ENCODE assay signal across 11 cellular contexts in genomic region chr22:36874309-36874696, GRCh38. TPM values are rescaled to one million over a fixed set of nuclear protein-coding genes. Genes with fewer than 3 reads are reported as not detected.
A peak's percentile ranks its signal among the peaks of the same experiment; 100 is the strongest.
DNase-seq lines count a peak whose midpoint lies in the region; ATAC-seq, FAIRE-seq and TF ChIP-seq lines count a peak whose summit lies in the region.
"Had no signal": no experiment of that assay in that cellular context is flagged by ENCODE, and none has a peak within 500 bp of the region (broad histone marks: within the 10 kb centered on the region; RNA-seq: fewer than 3 reads in every experiment).

No MANE protein-coding gene starts in this region.

- H3K4me3 ChIP-seq in OCI-LY3 (ENCODE audit: low read length), result peak overlapping the region; percentile 32
- H3K4me3 ChIP-seq in colonic mucosa, result no peak overlapping the region
- H3K4me3 ChIP-seq in trophoblast cell (ENCODE audit: low read depth, low read length), result no peak overlapping the region

- H3K4ac ChIP-seq in trophoblast cell (ENCODE audit: low read depth, low read length), result no peak overlapping the region

- peak overlapping the region; percentile 65 for H3K4me2 ChIP-seq in OCI-LY3 (ENCODE audit: low read length)
- H3K4me2 ChIP-seq in trophoblast cell (ENCODE audit: low read length), result peak overlapping the region; percentile 11

- TF ChIP-seq CTCF in OCI-LY3 (IDR thresholded peaks at IDR 0.05; ENCODE audit: low read depth, low read length) (no peak), colonic mucosa (IDR thresholded peaks at IDR 0.05) (no peak)

- no peak for ATAC-seq in HG02973 (IDR thresholded peaks at IDR 0.05; ENCODE audit: unreplicated experiment)
- no peak for ATAC-seq in HG02571 (IDR thresholded peaks at IDR 0.05; ENCODE audit: unreplicated experiment)

- WGBS in trophoblast cell (ENCODE audit: extremely low coverage, insufficient coverage, insufficient read length), result no CpG with 5 or more reads among the region's 2 CpGs

- H3K23ac ChIP-seq in trophoblast cell (ENCODE audit: low read length), result no peak overlapping the region

- H4K91ac ChIP-seq in trophoblast cell (ENCODE audit: low read depth, low read length), result peak overlapping the region; percentile 92

- H3K9ac ChIP-seq in OCI-LY3 (ENCODE audit: low read length), result peak overlapping the region; percentile 69
- H3K9ac ChIP-seq in colonic mucosa (ENCODE audit: low read depth in 2 of 2, low read length in 2 of 2), result peak overlapping the region in 1 of 2 donors; percentile 43
- no peak overlapping the region for H3K9ac ChIP-seq in trophoblast cell (ENCODE audit: low read length)

- peak; percentile 77 for FAIRE-seq in GM12891 (lab: Jason Lieb, UNC)
- FAIRE-seq: small intestine had no signal

- H2BK5ac ChIP-seq in trophoblast cell (ENCODE audit: low read depth, low read length, poor library complexity), result peak overlapping the region; percentile 88

- peaks cover 23% of the 10 kb centered on the region for H3K79me1 ChIP-seq in trophoblast cell (ENCODE audit: low read length)

- H4K8ac ChIP-seq in trophoblast cell (ENCODE audit: low read depth, low read length), result peak overlapping the region; percentile 43

- H4K12ac ChIP-seq in trophoblast cell (ENCODE audit: low read depth, low read length), result no peak overlapping the region

- H3K9me3 ChIP-seq in OCI-LY3 (ENCODE audit: insufficient read depth, low read length) (peaks cover 5% of the 10 kb centered on the region; the same call in 1 of the 2 replicates), colonic mucosa (no peaks in the 10 kb centered on the region), trophoblast cell (ENCODE audit: insufficient read depth, low read depth, low read length) (no peaks in the 10 kb centered on the region)

- H3K27ac ChIP-seq in OCI-LY3 (ENCODE audit: low read length), result peak overlapping the region; percentile 89
- H3K27ac ChIP-seq in colonic mucosa, result peak overlapping the region; percentile 25
- peak overlapping the region; percentile 80 for H3K27ac ChIP-seq in trophoblast cell (ENCODE audit: low read depth, low read length)

- H2AFZ ChIP-seq in OCI-LY3 (ENCODE audit: low read depth, low read length), result peak overlapping the region; percentile 53; the same call in 1 of the 2 replicates
- peak overlapping the region; percentile 15 for H2AFZ ChIP-seq in trophoblast cell (ENCODE audit: insufficient read depth, low read length, poor library complexity)

- H2BK12ac ChIP-seq in trophoblast cell (ENCODE audit: low read length), result no peak overlapping the region

- no peak overlapping the region for H3K14ac ChIP-seq in trophoblast cell (ENCODE audit: low read length)

- peaks cover 8% of the 10 kb centered on the region for H3K36me3 ChIP-seq in OCI-LY3 (replicated peaks; ENCODE audit: low read depth, low read length)
- no peaks in the 10 kb centered on the region for H3K36me3 ChIP-seq in colonic mucosa
- no peaks in the 10 kb centered on the region for H3K36me3 ChIP-seq in trophoblast cell (ENCODE audit: control insufficient read depth in 1 of 2, insufficient read depth in 2 of 2, low read length in 2 of 2)

- peaks cover 43% of the 10 kb centered on the region for H3K4me1 ChIP-seq in OCI-LY3 (ENCODE audit: low read length)
- no peaks in the 10 kb centered on the region for H3K4me1 ChIP-seq in colonic mucosa
- peaks cover 12 to 24% of the 10 kb centered on the region in 2 experiments for H3K4me1 ChIP-seq in trophoblast cell (ENCODE audit: control insufficient read depth in 1 of 2, insufficient read depth in 2 of 2, low read length in 2 of 2)

- no peak for TF ChIP-seq POLR2A in GM12891 (IDR thresholded peaks at IDR 0.05; ENCODE audit: low read depth, low read length)

- DNase-seq in GM12891 (ENCODE audit: insufficient read length, low spot score) (no peak), colonic mucosa (no peak), trophoblast cell (peak; percentile 68 to 91), NCI-H128 (lab: John Stamatoyannopoulos, UW; ENCODE audit: unreplicated experiment) (no peak), DMS153 treated with DMSO at 0.1 percent for 48 hours (lab: John Stamatoyannopoulos, UW; ENCODE audit: unreplicated experiment) (no peak)
- DNase-seq: DMS 273 treated with DMSO at 0.1 percent for 48 hours, endodermal cell had no signal

- intact Hi-C loops in colonic mucosa (cut with DNase I), result no loop called here

- no peak overlapping the region for H2AK5ac ChIP-seq in trophoblast cell (ENCODE audit: low read length)

- no peak overlapping the region for H3K18ac ChIP-seq in trophoblast cell (ENCODE audit: low read length)

- H3K79me2 ChIP-seq in OCI-LY3 (ENCODE audit: low read length), result peaks cover 7% of the 10 kb centered on the region; the same call in 1 of the 2 replicates
- no peaks in the 10 kb centered on the region for H3K79me2 ChIP-seq in trophoblast cell (ENCODE audit: control insufficient read depth, insufficient read depth, low read length, poor library complexity)

- peak overlapping the region; percentile 90 for H2BK120ac ChIP-seq in trophoblast cell (ENCODE audit: insufficient read depth, low read length, poor library complexity)

- no peaks in the 10 kb centered on the region for H4K20me1 ChIP-seq in OCI-LY3 (ENCODE audit: insufficient read depth, low read length)

- H3K27me3 ChIP-seq in OCI-LY3 (ENCODE audit: low read depth, low read length) (no peaks in the 10 kb centered on the region), colonic mucosa (no peaks in the 10 kb centered on the region), trophoblast cell (ENCODE audit: insufficient read depth, low read length) (no peaks in the 10 kb centered on the region)

TF ChIP-seq in GM12891, 5 proteins besides CTCF, POLR2A, EP300 and RAD21:
- TF ChIP-seq POLR2AphosphoS5 (IDR thresholded peaks at IDR 0.05; ENCODE audit: low read depth, low read length), result no peak

RNA-seq across cellular contexts. Expression of gene NCF4, which starts 13.5 kb away (rescaled TPM):
- polyA plus RNA-seq in GM12891 (2012; ENCODE audit: low read depth, missing spikeins), result 13.9 TPM
- 1 to 10 TPM; 4.4 to 8.5 TPM for total RNA-seq in colonic mucosa
- polyA plus RNA-seq in trophoblast cell (2013), result 2.3 and 2.9 TPM in 2 replicates
- total RNA-seq: endodermal cell had no signal

RNA-seq across cellular contexts. Expression of gene CSF2RB, which starts 39.1 kb away (rescaled TPM):
- polyA plus RNA-seq in GM12891 (2012; ENCODE audit: low read depth, missing spikeins), result 5.5 TPM
- total RNA-seq in colonic mucosa, result 1 to 10 TPM; 2.1 to 5.2 TPM
- polyA plus RNA-seq in trophoblast cell (2013), result 4.3 and 4.7 TPM in 2 replicates
- total RNA-seq: endodermal cell had no signal

RNA-seq across cellular contexts. Expression of gene PVALB, which starts 57.5 kb away (rescaled TPM):
- polyA plus RNA-seq in GM12891 (2012; ENCODE audit: low read depth, missing spikeins), result not detected
- not detected for total RNA-seq in colonic mucosa
- polyA plus RNA-seq in trophoblast cell (2013), result 0.11 and 0.40 TPM in 2 replicates
- total RNA-seq: endodermal cell had no signal
- polyA plus RNA-seq: small intestine had no signal

Comparison
In these comparisons a context has a peak if more than half of its experiments do, and no peak if none do; other contexts are left out.
1. DNase-seq: peak in trophoblast cell (2 of 2); none in GM12891 (single experiment), colonic mucosa (single experiment), NCI-H128 (single experiment) and DMS153 treated with DMSO at 0.1 percent for 48 hours (single experiment).
2. H3K27ac ChIP-seq: peak in every context shown above with its lines; median percentile 89 in OCI-LY3; 80 in trophoblast cell; 25 in colonic mucosa.